In the genomic region with DNA sequence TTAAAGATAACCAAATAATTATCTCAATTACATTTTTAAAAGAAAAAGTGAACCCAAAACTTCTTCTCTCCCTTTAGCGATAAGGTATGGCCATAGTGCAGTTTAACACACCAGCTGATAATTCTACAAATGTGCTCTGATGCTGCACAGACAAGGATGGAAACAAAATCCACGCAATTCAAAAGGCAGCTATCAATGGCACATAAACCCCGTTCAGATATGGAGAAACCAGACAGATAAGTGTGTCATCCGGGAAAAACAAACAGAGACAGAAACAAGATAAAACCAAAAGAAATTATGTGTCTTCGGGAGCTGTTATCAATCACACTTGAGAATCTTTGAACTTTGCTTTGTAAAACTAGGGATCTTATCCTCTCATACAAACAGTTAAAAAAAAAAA, we compare ENCODE assay signal across 19 cellular contexts.
DNase-seq lines count a peak whose midpoint lies in the region; ATAC-seq and TF ChIP-seq lines count a peak whose summit lies in the region.
"Had no signal": no experiment of that assay in that cellular context is flagged by ENCODE, and none has a peak within 500 bp of the region (broad histone marks: within the 10 kb centered on the region; RNA-seq: fewer than 3 reads in every experiment).

No MANE protein-coding gene starts in this region.

- DNase-seq in BE2C (no peak), esophagus muscularis mucosa (ENCODE audit: extremely low spot score) (no peak), A172 (ENCODE audit: low spot score) (no peak), NCI-H510A (lab: John Stamatoyannopoulos, UW) (no peak)
- DNase-seq: GDM1; H9; MM.1S; NCI-H1092; NCI-H1436 treated with DMSO at 0.1 percent for 48 hours; NCI-H2029 treated with DMSO at 0.1 percent for 48 hours; NCI-H2171; NCI-H446 treated with DMSO at 0.1 percent for 48 hours; NCI-H748 treated with DMSO at 0.1 percent for 48 hours; NK-92 treated with Interleukin-12 subunit alpha and Interleukin-12 subunit beta, amount 100 ng/mL, for 24 hours; Peyer's patch had no signal

- H3K27ac Mint-ChIP-seq in nephron: peak overlapping the region; percentile 8 to 66 (median 37)
- H3K27ac Mint-ChIP-seq: H9 had no signal

- no peak for ATAC-seq in GM18858 (IDR thresholded peaks at IDR 0.05; ENCODE audit: unreplicated experiment)

- no peaks in the 10 kb centered on the region for H3K27me3 ChIP-seq in BE2C
- no peaks in the 10 kb centered on the region for H3K27me3 ChIP-seq in HUES6 (ENCODE audit: control insufficient read depth, insufficient read depth, low read length)
- no peaks in the 10 kb centered on the region for H3K27me3 ChIP-seq in esophagus muscularis mucosa
- H3K27me3 ChIP-seq: Peyer's patch had no signal

- H3K36me3 Mint-ChIP-seq in nephron (ENCODE audit: low read depth): peaks cover 2% of the 10 kb centered on the region

- no peak for TF ChIP-seq EP300 in esophagus muscularis mucosa (IDR thresholded peaks at IDR 0.05)

- intact Hi-C loops in esophagus muscularis mucosa (cut with DNase I): no loop called here

- TF ChIP-seq POLR2A in esophagus muscularis mucosa (IDR thresholded peaks at IDR 0.05; ENCODE audit: low read depth): no peak

- no peaks in the 10 kb centered on the region for H3K27me3 Mint-ChIP-seq in nephron (ENCODE audit: low read depth)

- H3K9me3 Mint-ChIP-seq in nephron: no peaks in the 10 kb centered on the region
- H3K9me3 Mint-ChIP-seq: H9 had no signal

- H3K9me3 ChIP-seq in BE2C (no peaks in the 10 kb centered on the region), HUES6 (ENCODE audit: control insufficient read depth, insufficient read depth, low read depth, low read length) (no peaks in the 10 kb centered on the region), esophagus muscularis mucosa (no peaks in the 10 kb centered on the region)
- H3K9me3 ChIP-seq: Peyer's patch had no signal

- H3K4me1 ChIP-seq in BE2C (peaks cover 34% of the 10 kb centered on the region), HUES6 (ENCODE audit: control insufficient read depth, insufficient read depth, low read length) (peaks cover 86% of the 10 kb centered on the region), esophagus muscularis mucosa (peaks cover 69 to 99% (median 83%) of the 10 kb centered on the region in 4 donors)

- H3K36me3 ChIP-seq in BE2C (no peaks in the 10 kb centered on the region), HUES6 (ENCODE audit: control insufficient read depth, insufficient read depth, low read length) (no peaks in the 10 kb centered on the region; the same call in 1 of the 2 replicates), esophagus muscularis mucosa (no peaks in the 10 kb centered on the region)
- H3K36me3 ChIP-seq: Peyer's patch had no signal

- peak overlapping the region; percentile 9; the same call in 1 of the 2 replicates for H3K4me3 ChIP-seq in BE2C (ENCODE audit: low read depth, low read length)
- no peak overlapping the region for H3K4me3 ChIP-seq in HUES6 (ENCODE audit: low read depth, low read length)
- no peak overlapping the region for H3K4me3 ChIP-seq in esophagus muscularis mucosa
- H3K4me3 ChIP-seq: Peyer's patch had no signal

- H3K27ac ChIP-seq in HUES6 (ENCODE audit: low read depth, low read length): peak overlapping the region; percentile 4; the same call in 1 of the 2 replicates
- H3K27ac ChIP-seq in esophagus muscularis mucosa (replicated peaks in 1 of 4): peak overlapping the region in 3 of 4 donors; percentile 12 to 65 (median 62)
- H3K27ac ChIP-seq: HL-60, Peyer's patch had no signal

- TF ChIP-seq CTCF in BE2C (IDR thresholded peaks at IDR 0.05; ENCODE audit: low read depth, low read length) (no peak), esophagus muscularis mucosa (IDR thresholded peaks at IDR 0.05) (no peak), nephron (IDR thresholded peaks at IDR 0.05; ENCODE audit: unreplicated experiment in 3 of 3) (no peak)

- 75% methylated on average over 5 of the region's 5 CpGs for WGBS in esophagus muscularis mucosa

- peaks cover 58% of the 10 kb centered on the region for H3K4me1 Mint-ChIP-seq in nephron

- peak overlapping the region in 1 of 3 experiments; percentile 2 for H3K4me3 Mint-ChIP-seq in nephron
- H3K4me3 Mint-ChIP-seq: H9 had no signal

- peak overlapping the region; percentile 53 for H3K9ac ChIP-seq in HUES6 (ENCODE audit: low read length)
